Comparison of ENCODE assay signal across 10 cellular contexts in the genomic region with DNA sequence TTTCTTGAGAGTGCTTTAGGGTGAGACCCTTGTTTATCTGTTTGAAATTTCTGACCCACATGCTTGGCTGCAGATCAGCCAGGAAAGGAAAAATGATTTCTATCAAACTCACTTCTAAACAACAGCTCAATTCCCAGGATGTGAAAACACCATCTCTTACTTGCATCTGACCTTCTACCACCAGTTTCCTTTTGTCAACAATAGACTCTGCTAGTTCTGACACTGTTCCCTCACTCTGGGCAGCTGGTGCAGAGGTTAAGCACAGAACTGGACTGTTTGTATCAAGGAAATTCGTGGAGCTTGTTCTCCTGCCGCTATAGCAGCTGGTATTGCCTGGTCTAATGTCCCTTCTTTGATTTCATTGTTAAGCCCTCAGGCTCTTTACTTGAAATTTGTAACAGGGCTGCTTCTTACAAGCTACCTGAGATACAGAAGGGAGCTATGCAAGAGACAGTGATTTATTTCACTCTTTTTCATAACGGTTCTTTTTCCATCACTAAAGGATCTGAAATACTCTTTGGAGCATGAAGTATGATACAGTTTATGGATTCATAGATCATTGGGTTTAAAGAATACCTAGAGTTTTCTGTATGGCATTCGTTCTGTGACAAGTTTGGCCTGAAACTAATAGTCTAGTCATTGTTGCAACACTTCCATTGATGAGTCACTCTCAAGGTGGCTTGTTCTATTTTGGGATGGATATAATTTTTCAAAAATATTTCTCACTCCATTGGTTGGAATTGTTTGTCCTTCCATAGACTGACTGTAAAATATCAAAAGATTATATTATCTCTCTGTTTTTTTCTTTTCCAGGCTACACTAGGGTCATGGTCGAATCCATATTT.
A peak's percentile ranks its signal among the peaks of the same experiment; 100 is the strongest.
DNase-seq lines count a peak whose midpoint lies in the region; ATAC-seq and TF ChIP-seq lines count a peak whose summit lies in the region.
"Had no signal": no experiment of that assay in that cellular context is flagged by ENCODE, and none has a peak within 500 bp of the region (broad histone marks: within the 10 kb centered on the region; RNA-seq: fewer than 3 reads in every experiment).

No MANE protein-coding gene starts in this region.

- no peak for TF ChIP-seq EP300 in sigmoid colon (IDR thresholded peaks at IDR 0.05)

- H3K36me3 ChIP-seq in right lobe of liver (no peaks in the 10 kb centered on the region), sigmoid colon (no peaks in the 10 kb centered on the region)
- H3K36me3 ChIP-seq: BLaER1 treated with 17β-estradiol and CSF1 and Interleukin-3, amounts not matched to agents 10 nM and 100 nM had no signal

- no peak overlapping the region for H3K27ac Mint-ChIP-seq in activated CD4-positive, alpha-beta T cell treated with anti-CD3 and anti-CD28 coated beads, Interleukin-2, amount 10 ng/mL, durations not matched to agents 24 days and 14 days

- DNase-seq in AG20443 (ENCODE audit: low spot score) (peak; percentile 41), astrocyte of the cerebellum (ENCODE audit: low read depth) (peak; percentile 3), right lobe of liver (no peak), sigmoid colon (no peak)
- no peak for DNase-seq in stimulated activated CD4-positive, alpha-beta T cell treated with anti-CD3 and anti-CD28 coated beads, Interleukin-15, amount 100 ng/mL, for 24 hours
- no peak for DNase-seq in activated CD4-positive, alpha-beta T cell treated with anti-CD3 and anti-CD28 coated beads, Interleukin-2, amount 10 ng/mL, durations not matched to agents 24 days and 14 days
- DNase-seq: stimulated activated CD4-positive, alpha-beta T cell treated with anti-CD3 and anti-CD28 coated beads, Interleukin-1b, Interleukin-23, amount 100 ng/mL, for 48 hours had no signal

- H3K4me3 ChIP-seq in astrocyte of the cerebellum (ENCODE audit: low read depth, low read length): no peak overlapping the region
- no peak overlapping the region for H3K4me3 ChIP-seq in right lobe of liver
- no peak overlapping the region for H3K4me3 ChIP-seq in sigmoid colon
- H3K4me3 ChIP-seq: BLaER1 treated with 17β-estradiol and CSF1 and Interleukin-3, amounts not matched to agents 10 nM and 100 nM had no signal

- in situ Hi-C loops in astrocyte of the cerebellum (cut with HindIII; ENCODE audit: low sequenced_read_pairs): no loop called here

- no peaks in the 10 kb centered on the region for H3K27me3 ChIP-seq in right lobe of liver
- H3K27me3 ChIP-seq in sigmoid colon: no peaks in the 10 kb centered on the region
- H3K27me3 ChIP-seq: BLaER1 treated with 17β-estradiol and CSF1 and Interleukin-3, amounts not matched to agents 10 nM and 100 nM had no signal

- ATAC-seq in HG03432 (IDR thresholded peaks at IDR 0.05; ENCODE audit: unreplicated experiment): peak; percentile 66
- ATAC-seq in right lobe of liver: peak; percentile 23 to 52 (median 34)
- no peak for ATAC-seq in HG03378 (IDR thresholded peaks at IDR 0.05; ENCODE audit: unreplicated experiment)

- intact Hi-C loops in right lobe of liver (cut with DNase I): no loop called here
- intact Hi-C loops in activated CD4-positive, alpha-beta T cell treated with anti-CD3 and anti-CD28 coated beads, Interleukin-2, amount 10 ng/mL, durations not matched to agents 24 days and 14 days (cut with micrococcal nuclease): no loop called here
- intact Hi-C loops in sigmoid colon (cut with DNase I): no loop called here

- H3K4me1 ChIP-seq in right lobe of liver (no peaks in the 10 kb centered on the region), sigmoid colon (peaks cover 0 to 9% (median 0%) of the 10 kb centered on the region in 4 donors)

- H3K27ac ChIP-seq in right lobe of liver (no peak overlapping the region), sigmoid colon (no peak overlapping the region)
- H3K27ac ChIP-seq: BLaER1 treated with 17β-estradiol and CSF1 and Interleukin-3, amounts not matched to agents 10 nM and 100 nM had no signal

- WGBS in right lobe of liver (ENCODE audit: insufficient coverage, low coverage, low lambda C conversion rate, missing lambda C conversion rate): 34% methylated on average over 5 of the region's 5 CpGs
- 56 to 62% methylated on average over 5 of the region's 5 CpGs for WGBS in sigmoid colon, 2 donors

- no peaks in the 10 kb centered on the region for H3K9me3 Mint-ChIP-seq in activated CD4-positive, alpha-beta T cell treated with anti-CD3 and anti-CD28 coated beads, Interleukin-2, amount 10 ng/mL, durations not matched to agents 24 days and 14 days

- H3K27me3 Mint-ChIP-seq in activated CD4-positive, alpha-beta T cell treated with anti-CD3 and anti-CD28 coated beads, Interleukin-2, amount 10 ng/mL, durations not matched to agents 24 days and 14 days: no peaks in the 10 kb centered on the region

- no peak for TF ChIP-seq POLR2A in right lobe of liver (IDR thresholded peaks at IDR 0.05)
- TF ChIP-seq POLR2A in sigmoid colon (IDR thresholded peaks at IDR 0.05): no peak

- TF ChIP-seq CTCF in astrocyte of the cerebellum (IDR thresholded peaks at IDR 0.05; ENCODE audit: low read depth, low read length, missing control alignments): no peak
- no peak for TF ChIP-seq CTCF in right lobe of liver (IDR thresholded peaks at IDR 0.05)
- no peak for TF ChIP-seq CTCF in sigmoid colon (IDR thresholded peaks at IDR 0.05)

- no peaks in the 10 kb centered on the region for H3K4me1 Mint-ChIP-seq in activated CD4-positive, alpha-beta T cell treated with anti-CD3 and anti-CD28 coated beads, Interleukin-2, amount 10 ng/mL, durations not matched to agents 24 days and 14 days

- H3K9me3 ChIP-seq in right lobe of liver: no peaks in the 10 kb centered on the region
- H3K9me3 ChIP-seq in sigmoid colon: no peaks in the 10 kb centered on the region

- H3K36me3 Mint-ChIP-seq in activated CD4-positive, alpha-beta T cell treated with anti-CD3 and anti-CD28 coated beads, Interleukin-2, amount 10 ng/mL, durations not matched to agents 24 days and 14 days (ENCODE audit: low read depth): no peaks in the 10 kb centered on the region

- no peak overlapping the region for H3K4me3 Mint-ChIP-seq in activated CD4-positive, alpha-beta T cell treated with anti-CD3 and anti-CD28 coated beads, Interleukin-2, amount 10 ng/mL, durations not matched to agents 24 days and 14 days

Comparison
In these comparisons a context has a peak if more than half of its experiments do, and no peak if none do; other contexts are left out.
1. DNase-seq: peak in AG20443 (single experiment) and astrocyte of the cerebellum (single experiment); none in right lobe of liver (0 of 3), stimulated activated CD4-positive, alpha-beta T cell treated with anti-CD3 and anti-CD28 coated beads, Interleukin-15, amount 100 ng/mL, for 24 hours (single experiment), activated CD4-positive, alpha-beta T cell treated with anti-CD3 and anti-CD28 coated beads, Interleukin-2, amount 10 ng/mL, durations not matched to agents 24 days and 14 days (single experiment) and sigmoid colon (single experiment).